ENCODE assay signal across 1 cellular context in genomic region chr5:177478711-177479646, GRCh38.
TF ChIP-seq lines count a peak whose summit lies in the region.

No MANE protein-coding gene starts in this region.

TF ChIP-seq in IMR-90, 13 proteins besides CTCF, POLR2A, EP300 and RAD21:
- TF ChIP-seq MXI1 (IDR thresholded peaks at IDR 0.05; ENCODE audit: borderline replicate concordance, low read depth, low read length) (no peak), USF2 (IDR thresholded peaks at IDR 0.05; ENCODE audit: low read depth, low read length) (0 out of 2 replicates have a peak, but pooled peaks have one; percentile 2), NFE2L2 (IDR thresholded peaks at IDR 0.05; ENCODE audit: low read depth, low read length) (no peak), MAZ (IDR thresholded peaks at IDR 0.05; ENCODE audit: borderline replicate concordance, low read depth, low read length) (peak; percentile 26; the same call in 1 of the 2 replicates), CEBPB (IDR thresholded peaks at IDR 0.05; ENCODE audit: low read depth, low read length) (peak; percentile 96), CHD1 (IDR thresholded peaks at IDR 0.05; ENCODE audit: low read depth, low read length) (no peak), RFX5 (IDR thresholded peaks at IDR 0.05; ENCODE audit: low read depth, low read length) (no peak)
